9 cellular contexts compared by ENCODE assay signal in the genomic region with DNA sequence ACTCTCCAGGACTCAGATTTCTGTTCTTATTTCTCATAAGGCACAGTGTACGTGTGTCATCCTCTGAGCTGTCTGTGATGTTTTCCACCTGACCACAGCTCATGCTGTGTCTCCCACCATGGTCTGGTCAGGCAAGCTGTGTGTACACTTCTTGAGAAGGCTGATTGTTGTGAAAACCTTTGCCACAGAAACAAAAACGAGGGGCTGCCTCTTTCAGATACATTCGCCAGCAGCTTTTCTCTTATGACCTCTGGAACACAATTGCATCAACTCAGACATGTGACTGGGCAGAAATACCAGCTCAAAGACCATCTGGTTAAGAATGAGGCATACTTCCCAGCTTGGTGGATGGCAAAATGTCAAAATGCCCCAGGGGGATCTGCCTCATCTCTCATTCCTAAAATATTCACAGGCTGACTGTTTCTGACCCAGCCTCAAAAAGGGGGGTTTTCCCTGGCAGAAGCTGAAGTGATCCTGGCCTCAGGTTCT. TPM values are rescaled to one million over a fixed set of nuclear protein-coding genes. Genes with fewer than 3 reads are reported as not detected.
A peak's percentile ranks its signal among the peaks of the same experiment; 100 is the strongest.
DNase-seq lines count a peak whose midpoint lies in the region; ATAC-seq and TF ChIP-seq lines count a peak whose summit lies in the region.
"Had no signal": no experiment of that assay in that cellular context is flagged by ENCODE, and none has a peak within 500 bp of the region (broad histone marks: within the 10 kb centered on the region; RNA-seq: fewer than 3 reads in every experiment).

No MANE protein-coding gene starts in this region.

- no peak for ATAC-seq in stimulated activated naive CD8-positive, alpha-beta T cell treated with anti-CD3 and anti-CD28 coated beads, Interleukin-15, Interleukin-2, amounts not matched to agents 100 U/mL and 50 U/mL, for 24 hours

- H3K79me1 ChIP-seq in neuronal stem cell (ENCODE audit: low read depth, low read length) = no peaks in the 10 kb centered on the region

- no peaks in the 10 kb centered on the region for H3K27me3 ChIP-seq in neuronal stem cell (ENCODE audit: control insufficient read depth in 3 of 3, insufficient read depth in 3 of 3, low read depth in 1 of 3, low read length in 3 of 3)
- H3K27me3 ChIP-seq: uterus had no signal

- H3K9me3 ChIP-seq in neuronal stem cell (replicated peaks in 1 of 2; ENCODE audit: control insufficient read depth in 2 of 2, insufficient read depth in 1 of 2, low read depth in 1 of 2, low read length in 2 of 2) = peaks cover 2 to 6% of the 10 kb centered on the region in 2 donors
- H3K9me3 ChIP-seq: uterus had no signal

- H2BK12ac ChIP-seq in neuronal stem cell (ENCODE audit: low read length) = no peak overlapping the region

- in situ Hi-C loops in GM13977 (cut with MboI; ENCODE audit: low pct_unique_long_range_greater_than_20kb, low sequenced_read_pairs, unreplicated experiment) = no loop called here

- TF ChIP-seq CTCF in cardiac fibroblast (IDR thresholded peaks at IDR 0.05; ENCODE audit: low read depth, low read length) (no peak), GM13977 (IDR thresholded peaks at IDR 0.05; ENCODE audit: extremely low read depth, insufficient read depth, missing control alignments) (no peak)

- no peak overlapping the region for H3K4ac ChIP-seq in neuronal stem cell (ENCODE audit: low read length)

- H2AFZ ChIP-seq in neuronal stem cell (ENCODE audit: low read length) = peak overlapping the region; percentile 71

- H3K4me1 ChIP-seq in neuronal stem cell (ENCODE audit: control insufficient read depth in 2 of 2, insufficient read depth in 1 of 2, low read depth in 1 of 2, low read length in 2 of 2) = no peaks in the 10 kb centered on the region
- H3K4me1 ChIP-seq: uterus had no signal

- no peak overlapping the region for H3K27ac ChIP-seq in neuronal stem cell (replicated peaks; ENCODE audit: low read length)
- H3K27ac ChIP-seq: uterus had no signal

- H3K14ac ChIP-seq in neuronal stem cell (ENCODE audit: low read length) = no peak overlapping the region

- no peaks in the 10 kb centered on the region for H3K36me3 ChIP-seq in neuronal stem cell (replicated peaks in 1 of 2; ENCODE audit: control insufficient read depth in 2 of 2, insufficient read depth in 2 of 2, low read length in 2 of 2)
- H3K36me3 ChIP-seq: uterus had no signal

- H3K23ac ChIP-seq in neuronal stem cell (ENCODE audit: low read depth, low read length, poor library complexity) = no peak overlapping the region

- no CpG with 5 or more reads among the region's 3 CpGs for WGBS in neuronal stem cell (ENCODE audit: extremely low coverage in 2 of 2, insufficient read length in 2 of 2, insufficient replicate concordance in 1 of 2), 2 donors

- H2BK120ac ChIP-seq in neuronal stem cell (ENCODE audit: low read depth, low read length) = no peak overlapping the region

- no peak overlapping the region for H2AK5ac ChIP-seq in neuronal stem cell (ENCODE audit: low read depth, low read length)

- H3K4me3 ChIP-seq in cardiac fibroblast (replicated peaks in 1 of 2; ENCODE audit: low read depth in 2 of 2, low read length in 2 of 2) = no peak overlapping the region
- H3K4me3 ChIP-seq in neuronal stem cell (ENCODE audit: low read length in 2 of 2) = no peak overlapping the region
- H3K4me3 ChIP-seq: uterus had no signal

- H3K9ac ChIP-seq in neuronal stem cell (ENCODE audit: low read depth, low read length, poor library complexity) = no peak overlapping the region

- H4K8ac ChIP-seq in neuronal stem cell (ENCODE audit: low read depth, low read length) = no peak overlapping the region

- DNase-seq in DMS 273 (lab: John Stamatoyannopoulos, UW; ENCODE audit: unreplicated experiment) (peak; percentile 91), M059J (ENCODE audit: low read depth) (peak; percentile 97), cardiac fibroblast (ENCODE audit: low read depth in 2 of 2) (peak; percentile 96 to 98), neuronal stem cell (ENCODE audit: low spot score) (no peak), COLO668 (lab: John Stamatoyannopoulos, UW; ENCODE audit: unreplicated experiment) (no peak), GM13977 (ENCODE audit: low spot score) (no peak), NCI-H345 treated with DMSO at 0.1 percent for 48 hours (lab: John Stamatoyannopoulos, UW; ENCODE audit: unreplicated experiment) (no peak)
- DNase-seq in stimulated activated naive CD8-positive, alpha-beta T cell treated with anti-CD3 and anti-CD28 coated beads, Interleukin-15, Interleukin-2, amounts not matched to agents 100 U/mL and 50 U/mL, for 24 hours = no peak
- DNase-seq: uterus had no signal

- H2BK15ac ChIP-seq in neuronal stem cell (ENCODE audit: low read length) = no peak overlapping the region

- no peak overlapping the region for H3K4me2 ChIP-seq in neuronal stem cell (ENCODE audit: insufficient read depth, low read length, poor library complexity, severe bottlenecking)

- H3K18ac ChIP-seq in neuronal stem cell (ENCODE audit: low read length) = no peak overlapping the region

- H4K91ac ChIP-seq in neuronal stem cell (ENCODE audit: low read depth, low read length, poor library complexity) = no peak overlapping the region

- H2BK5ac ChIP-seq in neuronal stem cell (ENCODE audit: low read length) = no peak overlapping the region

RNA-seq across cellular contexts. Expression of a gene that starts 46.1 kb away (rescaled TPM):
- 17.5 and 28.2 TPM in 2 replicates for total RNA-seq in M059J (2014; rRNA removed; shearing (Covaris generic))
- polyA plus RNA-seq in neuronal stem cell (2013, experiment 1 of 2) = 62.3 TPM
- 63.6 TPM for polyA plus RNA-seq in neuronal stem cell (2013, experiment 2 of 2)

Comparison
In these comparisons a context has a peak if more than half of its experiments do, and no peak if none do; other contexts are left out.
1. DNase-seq: peak in DMS 273 (single experiment), M059J (single experiment) and cardiac fibroblast (2 of 2); none in neuronal stem cell (single experiment), COLO668 (single experiment), GM13977 (single experiment), stimulated activated naive CD8-positive, alpha-beta T cell treated with anti-CD3 and anti-CD28 coated beads, Interleukin-15, Interleukin-2, amounts not matched to agents 100 U/mL and 50 U/mL, for 24 hours (single experiment) and NCI-H345 treated with DMSO at 0.1 percent for 48 hours (single experiment).